ENCODE assay signal across 28 cellular contexts in the genomic region with DNA sequence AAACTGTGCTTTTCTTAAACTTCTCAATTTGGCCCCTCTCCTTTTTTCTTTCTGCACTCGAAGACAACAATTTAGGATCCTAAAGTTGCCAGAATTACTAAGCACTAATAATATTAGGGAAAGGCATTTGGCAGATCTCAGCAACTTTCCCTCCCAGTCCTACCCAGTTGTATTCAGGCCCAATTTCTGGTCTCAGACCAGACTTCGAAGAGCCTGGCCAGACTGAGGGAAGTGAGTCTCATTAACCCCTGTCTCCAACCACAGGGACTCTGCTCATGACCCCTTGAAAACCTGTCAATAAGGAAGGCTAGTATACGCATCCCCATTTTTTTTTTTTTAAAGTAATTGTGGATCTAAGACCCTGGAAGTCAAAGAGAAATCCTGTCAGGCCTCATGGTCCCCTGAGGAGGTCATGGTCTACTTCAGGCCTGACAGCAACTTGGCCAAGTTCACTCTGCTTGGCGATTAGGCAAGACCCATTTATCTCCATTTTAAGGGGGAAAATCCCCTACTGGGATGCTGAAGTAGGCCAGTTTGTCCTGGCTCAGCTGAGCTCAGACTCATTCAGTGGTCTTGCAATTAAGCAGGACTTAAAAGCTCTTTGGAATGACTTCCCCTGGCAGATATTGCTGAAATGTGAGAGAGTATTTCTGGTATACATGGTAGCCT.
DNase-seq lines count a peak whose midpoint lies in the region; ATAC-seq and TF ChIP-seq lines count a peak whose summit lies in the region.
"Had no signal": no experiment of that assay in that cellular context is flagged by ENCODE, and none has a peak within 500 bp of the region (broad histone marks: within the 10 kb centered on the region; RNA-seq: fewer than 3 reads in every experiment).

No MANE protein-coding gene starts in this region.

- TF ChIP-seq POLR2A in spleen (IDR thresholded peaks at IDR 0.05), result no peak

- H3K4me3 ChIP-seq in right atrium auricular region (no peak overlapping the region), spleen (no peak overlapping the region)
- H3K4me3 ChIP-seq: GM23338, HAP-1, MG63, PC-9 had no signal

- H3K27me3 ChIP-seq in right atrium auricular region, result no peaks in the 10 kb centered on the region
- H3K27me3 ChIP-seq in spleen (replicated peaks in 1 of 7), result peaks cover 0 to 3% (median 0%) of the 10 kb centered on the region in 7 donors
- H3K27me3 ChIP-seq: MG63 had no signal

- WGBS in spleen, 5 donors, result 65 to 83% (median 81%) methylated on average over 4 of the region's 4 CpGs

- no peak overlapping the region for H3K27ac ChIP-seq in right atrium auricular region
- H3K27ac ChIP-seq in spleen, result no peak overlapping the region
- H3K27ac ChIP-seq: PC-9 had no signal

- no peaks in the 10 kb centered on the region for H3K9me3 ChIP-seq in right atrium auricular region
- no peaks in the 10 kb centered on the region for H3K9me3 ChIP-seq in spleen
- H3K9me3 ChIP-seq: HAP-1, MG63 had no signal

- intact Hi-C loops in Right ventricle myocardium superior (cut with DNase I), result no loop called here
- intact Hi-C loops in spleen (cut with DNase I; ENCODE audit: low total_unique reads), result no loop called here

- peak; percentile 57 for DNase-seq in Right ventricle myocardium superior
- no peak for DNase-seq in right atrium auricular region (ENCODE audit: low spot score)
- peak; percentile 6 for DNase-seq in globus pallidus (ENCODE audit: low spot score)
- DNase-seq in osteocyte (ENCODE audit: extremely low spot score, unreplicated experiment), result peak; percentile 51
- no peak for DNase-seq in NCI-H526 (lab: John Stamatoyannopoulos, UW)
- no peak for DNase-seq in AG08395 (ENCODE audit: low spot score)
- DNase-seq in spleen, result no peak
- DNase-seq: AML-193; C1 segment of cervical spinal cord; CD4-positive, alpha-beta memory T cell; COR-L47; DMS53; HFFc6; KBM-7; MG63; NCI-H1105 treated with DMSO at 0.1 percent for 48 hours; NCI-H146; NCI-H1930; NCI-H2107; NCI-H226; NCI-H510A treated with DMSO at 0.1 percent for 48 hours; NCI-H82; NK-92 treated with Interleukin-12 subunit alpha and Interleukin-12 subunit beta, amount 100 ng/mL, for 24 hours; PC-9; SHP77 had no signal

- no peaks in the 10 kb centered on the region for H3K4me1 Mint-ChIP-seq in osteocyte (ENCODE audit: unreplicated experiment)

- no peaks in the 10 kb centered on the region for H3K36me3 ChIP-seq in right atrium auricular region
- H3K36me3 ChIP-seq in spleen, result no peaks in the 10 kb centered on the region
- H3K36me3 ChIP-seq: HAP-1, MG63 had no signal

- H3K27ac Mint-ChIP-seq in osteocyte (ENCODE audit: unreplicated experiment), result no peak overlapping the region
- H3K27ac Mint-ChIP-seq: GM23338, HFFc6 had no signal

- H3K4me1 ChIP-seq in right atrium auricular region (no peaks in the 10 kb centered on the region), spleen (peaks cover 0 to 2% (median under 1%) of the 10 kb centered on the region in 6 donors)
- H3K4me1 ChIP-seq: HAP-1 had no signal

- peak; percentile 95 for ATAC-seq in Right ventricle myocardium superior (ENCODE audit: poor library complexity)
- no peak for ATAC-seq in GM18511 (IDR thresholded peaks at IDR 0.05; ENCODE audit: unreplicated experiment)
- ATAC-seq: GM23338 had no signal

- no peaks in the 10 kb centered on the region for H3K36me3 Mint-ChIP-seq in osteocyte (ENCODE audit: unreplicated experiment)

- no peaks in the 10 kb centered on the region for H3K27me3 Mint-ChIP-seq in osteocyte (ENCODE audit: unreplicated experiment)
- H3K27me3 Mint-ChIP-seq: CD4-positive, alpha-beta memory T cell had no signal

- H3K4me3 Mint-ChIP-seq in osteocyte (ENCODE audit: unreplicated experiment), result no peak overlapping the region
- H3K4me3 Mint-ChIP-seq: GM23338, HFFc6 had no signal

- peaks cover 4% of the 10 kb centered on the region for H3K9me3 Mint-ChIP-seq in osteocyte (ENCODE audit: unreplicated experiment)
- H3K9me3 Mint-ChIP-seq: GM23338, HFFc6 had no signal

- TF ChIP-seq CTCF in right atrium auricular region (IDR thresholded peaks at IDR 0.05) (no peak), osteocyte (IDR thresholded peaks at IDR 0.05) (no peak), spleen (IDR thresholded peaks at IDR 0.05 in 8 of 11, conservative IDR thresholded peaks at IDR 0.05 in 3 of 11) (no peak)

Comparison
In these comparisons a context has a peak if more than half of its experiments do, and no peak if none do; other contexts are left out.
1. DNase-seq: peak in Right ventricle myocardium superior (single experiment), globus pallidus (single experiment) and osteocyte (single experiment); none in right atrium auricular region (single experiment), NCI-H526 (0 of 2), AG08395 (single experiment) and spleen (single experiment).